In the genomic region with DNA sequence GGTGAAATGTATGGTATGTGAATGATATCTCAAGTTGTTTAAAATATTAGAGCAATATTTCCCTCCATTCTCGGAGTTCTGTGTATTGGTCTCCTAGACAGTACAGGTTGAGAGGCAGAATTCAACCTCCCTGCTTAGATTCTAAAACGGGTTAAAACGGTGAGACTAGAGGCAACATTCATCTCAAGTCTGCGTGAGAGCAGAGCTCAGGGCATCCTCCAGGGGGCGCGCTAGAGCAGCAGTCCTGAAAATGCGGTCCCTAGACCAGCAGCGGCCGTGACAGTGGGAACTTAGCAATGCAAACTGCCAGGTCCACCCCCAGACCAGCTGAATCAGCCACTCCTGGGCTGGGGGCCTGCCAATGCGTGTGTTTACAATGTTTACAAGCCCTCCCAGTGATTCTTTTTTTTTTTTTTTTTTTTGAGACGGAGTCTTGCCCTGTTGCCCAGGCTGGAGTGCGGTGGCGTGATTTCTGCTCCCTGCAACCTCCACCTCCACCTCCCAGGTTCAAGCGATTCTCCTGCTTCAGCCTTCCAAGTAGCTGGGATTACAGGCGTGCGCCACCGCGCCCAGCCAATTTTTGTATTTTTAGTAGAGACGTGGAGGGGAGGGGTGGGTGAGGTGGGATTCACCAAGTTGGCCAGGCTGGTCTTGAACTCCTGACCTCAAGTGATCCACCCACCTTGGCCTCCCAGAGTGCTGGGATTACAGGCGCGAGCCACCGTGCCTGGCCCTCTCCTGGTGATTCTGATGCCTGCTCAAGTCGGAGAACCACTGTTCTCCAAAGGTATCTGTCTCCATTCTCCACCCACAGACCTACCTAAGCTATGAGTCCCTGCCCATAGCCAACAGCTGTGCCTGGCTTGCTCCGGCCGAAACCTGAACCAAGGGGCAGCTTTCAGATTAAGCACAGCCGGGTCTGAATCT, we compare ENCODE assay signal across 7 cellular contexts. TPM values are rescaled to one million over a fixed set of nuclear protein-coding genes. Genes with fewer than 3 reads are reported as not detected.
DNase-seq lines count a peak whose midpoint lies in the region; ATAC-seq, FAIRE-seq and TF ChIP-seq lines count a peak whose summit lies in the region.

No MANE protein-coding gene starts in this region.

- H4K8ac ChIP-seq in IMR-90 (ENCODE audit: low read depth in 2 of 2, low read length in 2 of 2), result no peak overlapping the region

- in situ Hi-C loops in IMR-90 (cut with MboI; ENCODE audit: low sequenced_read_pairs), result no loop called here

- H3K9me1 ChIP-seq in IMR-90 (ENCODE audit: insufficient read depth, low read length), result no peaks in the 10 kb centered on the region

- no peak overlapping the region for H3K18ac ChIP-seq in IMR-90 (ENCODE audit: low read depth, low read length)

- H3K4me3 ChIP-seq in IMR-90 (ENCODE audit: insufficient read depth, low read depth, low read length) (no peak overlapping the region), uterus (no peak overlapping the region)

- no peak overlapping the region for H2BK20ac ChIP-seq in IMR-90 (ENCODE audit: low read depth, low read length)

- H4K20me1 ChIP-seq in IMR-90 (ENCODE audit: insufficient read depth, low read length), result no peaks in the 10 kb centered on the region

- H3K9ac ChIP-seq in IMR-90 (ENCODE audit: low read depth, low read length), result no peak overlapping the region

- peaks cover 0 to 3% of the 10 kb centered on the region in 2 experiments; a peak in 2 of 4 replicates for H3K79me1 ChIP-seq in IMR-90 (ENCODE audit: low read depth in 1 of 2, low read length in 2 of 2)

- intact Hi-C loops in IMR-90 (cut with micrococcal nuclease) (loop anchor here (1.0 to 5.0 kb wide), 2 partner anchors 54 to 300 kb away; no protein-coding TSS in a partner anchor), head of caudate nucleus (cut with DNase I) (loop anchor here (10.0 kb wide), 1 partner anchor 52 kb away; no protein-coding TSS in a partner anchor), posterior cingulate gyrus (cut with DNase I) (loop anchor here (2.0 kb wide), 1 partner anchor 54 kb away; no protein-coding TSS in a partner anchor), uterus (cut with DNase I; ENCODE audit: low total_unique reads) (loop anchor here (10.0 kb wide), 1 partner anchor 52 kb away; no protein-coding TSS in a partner anchor)

- peaks cover 7% of the 10 kb centered on the region; the same call in 1 of the 2 replicates for H3K36me3 ChIP-seq in IMR-90 (ENCODE audit: control insufficient read depth, insufficient read depth, low read length)
- no peaks in the 10 kb centered on the region for H3K36me3 ChIP-seq in uterus

- H3K9me3 Mint-ChIP-seq in activated naive CD4-positive, alpha-beta T cell treated with anti-CD3 and anti-CD28 coated beads, Interleukin-2, amount 10 ng/mL, durations not matched to agents 7 days and 5 days, result no peaks in the 10 kb centered on the region

- no peaks in the 10 kb centered on the region for H3K27me3 ChIP-seq in IMR-90 (ENCODE audit: control insufficient read depth, insufficient read depth, low read length)
- no peaks in the 10 kb centered on the region for H3K27me3 ChIP-seq in uterus

- no peak overlapping the region for H3K14ac ChIP-seq in IMR-90 (replicated peaks; ENCODE audit: low read depth, low read length)

- H3K4me1 ChIP-seq in IMR-90 (ENCODE audit: control insufficient read depth, insufficient read depth, low read length) (peaks cover 4% of the 10 kb centered on the region), uterus (no peaks in the 10 kb centered on the region)

- WGBS in IMR-90 (ENCODE audit: extremely low coverage in 2 of 2, insufficient read length in 1 of 2), 2 experiments, result 31% methylated on average over 10 of the region's 26 CpGs; no CpG with 5 or more reads in 1 of the 2 experiments

- H2BK5ac ChIP-seq in IMR-90 (ENCODE audit: low read depth, low read length, poor library complexity, severe bottlenecking), result no peak overlapping the region

- no peak overlapping the region for H2AK5ac ChIP-seq in IMR-90 (ENCODE audit: low read depth, low read length)

- no peak overlapping the region for H3K56ac ChIP-seq in IMR-90 (ENCODE audit: extremely low read depth, insufficient read depth, low read length)

- H2BK15ac ChIP-seq in IMR-90 (ENCODE audit: low read depth, low read length), result no peak overlapping the region

- CTCF ChIA-PET in IMR-90 (lab: Yijun Ruan, JAX), result interaction anchor here (0.5 to 1.9 kb wide), 13 partner anchors 9 to 67 kb away, joined by 3 to 21 read pairs (median 5); no protein-coding TSS in a partner anchor
- CTCF ChIA-PET in activated naive CD4-positive, alpha-beta T cell treated with anti-CD3 and anti-CD28 coated beads, Interleukin-2, amount 10 ng/mL, durations not matched to agents 7 days and 5 days (lab: Charles Lee), result interaction anchor here (0.6 to 6.7 kb wide), 28 partner anchors 9 to 280 kb away, joined by 3 to 70 read pairs (median 5); no protein-coding TSS in a partner anchor

- peaks cover 1% of the 10 kb centered on the region for H3K36me3 Mint-ChIP-seq in activated naive CD4-positive, alpha-beta T cell treated with anti-CD3 and anti-CD28 coated beads, Interleukin-2, amount 10 ng/mL, durations not matched to agents 7 days and 5 days

- DNase-seq in GM12891 (ENCODE audit: insufficient read length, low spot score) (peak; percentile 82), IMR-90 (peak; percentile 68), SKM-1 (lab: John Stamatoyannopoulos, UW; ENCODE audit: unreplicated experiment) (peak; percentile 45), head of caudate nucleus (peak; percentile 46 to 91 (median 78)), posterior cingulate gyrus (peak; percentile 23 to 93 (median 74)), uterus (peak; percentile 70)
- DNase-seq in activated naive CD4-positive, alpha-beta T cell treated with anti-CD3 and anti-CD28 coated beads, Interleukin-2, amount 10 ng/mL, durations not matched to agents 7 days and 5 days, result peak; percentile 88

- dilution Hi-C loops in IMR-90 (cut with HindIII; ENCODE audit: low sequenced_read_pairs, unreplicated experiment), result no loop called here

- H4K91ac ChIP-seq in IMR-90 (ENCODE audit: insufficient read depth, low read depth, low read length), result no peak overlapping the region

- H2AK9ac ChIP-seq in IMR-90 (replicated peaks; ENCODE audit: low read depth, low read length, poor library complexity), result peak overlapping the region; percentile 82

- no peak overlapping the region for H4K5ac ChIP-seq in IMR-90 (ENCODE audit: low read depth, low read length)

- POLR2A ChIA-PET in IMR-90 (lab: Charles Lee; ENCODE audit: unreplicated experiment), result no interaction called here

- no peak overlapping the region for H3K23ac ChIP-seq in IMR-90 (ENCODE audit: low read depth, low read length)

- TF ChIP-seq CTCF in IMR-90 (conservative IDR thresholded peaks at IDR 0.05; ENCODE audit: low read depth, low read length), result peak; percentile 89
- peak; percentile 81 to 91 (median 88) for TF ChIP-seq CTCF in uterus (IDR thresholded peaks at IDR 0.05)

- no peak overlapping the region for H3K4me2 ChIP-seq in IMR-90 (ENCODE audit: low read depth, low read length)

- ATAC-seq in IMR-90 (ENCODE audit: low read depth), result peak; percentile 95

- TF ChIP-seq POLR2A in GM12891 (IDR thresholded peaks at IDR 0.05; ENCODE audit: low read depth, low read length), result no peak
- no peak for TF ChIP-seq POLR2A in IMR-90 (IDR thresholded peaks at IDR 0.05; ENCODE audit: low read depth, low read length)
- no peak for TF ChIP-seq POLR2A in uterus (IDR thresholded peaks at IDR 0.05)

- H2AFZ ChIP-seq in IMR-90 (replicated peaks; ENCODE audit: low read length, poor library complexity), result peak overlapping the region; percentile 67

- peaks cover 30% of the 10 kb centered on the region for H3K27me3 Mint-ChIP-seq in activated naive CD4-positive, alpha-beta T cell treated with anti-CD3 and anti-CD28 coated beads, Interleukin-2, amount 10 ng/mL, durations not matched to agents 7 days and 5 days

- H3K27ac Mint-ChIP-seq in activated naive CD4-positive, alpha-beta T cell treated with anti-CD3 and anti-CD28 coated beads, Interleukin-2, amount 10 ng/mL, durations not matched to agents 7 days and 5 days, result no peak overlapping the region

- H3K9me3 ChIP-seq in IMR-90 (ENCODE audit: control insufficient read depth, insufficient read depth, low read length), result no peaks in the 10 kb centered on the region
- H3K9me3 ChIP-seq in uterus, result no peaks in the 10 kb centered on the region

- BruUV-seq in IMR-90 (replicated peaks; lab: Mats Ljungman, UMichigan), result no TSS peak

- H3K27ac ChIP-seq in IMR-90 (ENCODE audit: insufficient read depth, low read length), result no peak overlapping the region
- H3K27ac ChIP-seq in uterus, result no peak overlapping the region

- TF ChIP-seq RAD21 in IMR-90 (IDR thresholded peaks at IDR 0.05; ENCODE audit: low read length), result peak; percentile 82

- H3K4me1 Mint-ChIP-seq in activated naive CD4-positive, alpha-beta T cell treated with anti-CD3 and anti-CD28 coated beads, Interleukin-2, amount 10 ng/mL, durations not matched to agents 7 days and 5 days, result peaks cover 7% of the 10 kb centered on the region

- H2BK120ac ChIP-seq in IMR-90 (ENCODE audit: low read depth, low read length), result no peak overlapping the region

- no peak overlapping the region for H3K4me3 Mint-ChIP-seq in activated naive CD4-positive, alpha-beta T cell treated with anti-CD3 and anti-CD28 coated beads, Interleukin-2, amount 10 ng/mL, durations not matched to agents 7 days and 5 days

- H3K4ac ChIP-seq in IMR-90 (ENCODE audit: low read depth, low read length), result no peak overlapping the region

- peak; percentile 86 for FAIRE-seq in GM12891 (lab: Jason Lieb, UNC)

TF ChIP-seq in GM12891, 5 proteins besides CTCF, POLR2A, EP300 and RAD21 (continues in another document):
- TF ChIP-seq POLR2AphosphoS5 (IDR thresholded peaks at IDR 0.05; ENCODE audit: low read depth, low read length), result no peak

TF ChIP-seq in IMR-90, 13 proteins besides CTCF, POLR2A, EP300 and RAD21 (continues in another document):
- 0 out of 2 replicates have a peak, but pooled peaks have one; percentile 4 for TF ChIP-seq MAFK (IDR thresholded peaks at IDR 0.05; ENCODE audit: low read depth, low read length)

RNA-seq across cellular contexts. Expression of a gene that starts 24.2 kb away (rescaled TPM):
- 18.6 TPM for polyA plus RNA-seq in GM12891 (2012; ENCODE audit: low read depth, missing spikeins)
- total RNA-seq in IMR-90 (2012; rRNA removed) (45.9 and 50.3 TPM in 2 replicates), uterus (10 to 100 TPM; 38.2 to 70.7 (median 52.5) TPM)
- 46.3 and 48.9 TPM in 2 replicates for polyA plus RNA-seq in IMR-90 (2012; rRNA removed)
- polyA plus RNA-seq in IMR-90 (2012; cell fraction: cytosol; rRNA removed), result 23.9 and 49.3 TPM in 2 replicates
- polyA plus RNA-seq in IMR-90 (2012; cell fraction: nucleus; rRNA removed; ENCODE audit: low replicate concordance), result 99.5 and 176 TPM in 2 replicates

RNA-seq across cellular contexts. Expression of a gene that starts 27.3 kb away (rescaled TPM):
- 69.0 TPM for polyA plus RNA-seq in GM12891 (2012; ENCODE audit: low read depth, missing spikeins)
- 54.3 and 61.9 TPM in 2 replicates for total RNA-seq in IMR-90 (2012; rRNA removed)
- 79.0 and 85.5 TPM in 2 replicates for polyA plus RNA-seq in IMR-90 (2012; rRNA removed)
- 33.5 and 44.0 TPM in 2 replicates for polyA plus RNA-seq in IMR-90 (2012; cell fraction: cytosol; rRNA removed)
- 67.7 and 84.6 TPM in 2 replicates for polyA plus RNA-seq in IMR-90 (2012; cell fraction: nucleus; rRNA removed; ENCODE audit: low replicate concordance)
- 10 to 100 TPM; 12.6 to 83.3 (median 44.2) TPM for total RNA-seq in uterus

RNA-seq across cellular contexts. Expression of a gene that starts 54.7 kb away (rescaled TPM):
- 283 TPM for polyA plus RNA-seq in GM12891 (2012; ENCODE audit: low read depth, missing spikeins)
- 144 and 166 TPM in 2 replicates for total RNA-seq in IMR-90 (2012; rRNA removed)
- 258 and 270 TPM in 2 replicates for polyA plus RNA-seq in IMR-90 (2012; rRNA removed)
- 343 and 372 TPM in 2 replicates for polyA plus RNA-seq in IMR-90 (2012; cell fraction: cytosol; rRNA removed)
- polyA plus RNA-seq in IMR-90 (2012; cell fraction: nucleus; rRNA removed; ENCODE audit: low replicate concordance), result 158 and 196 TPM in 2 replicates
- 10 to 100 TPM; 19.1 to 66.9 (median 29.4) TPM for total RNA-seq in uterus
